17 cellular contexts compared by ENCODE assay signal in the genomic region with DNA sequence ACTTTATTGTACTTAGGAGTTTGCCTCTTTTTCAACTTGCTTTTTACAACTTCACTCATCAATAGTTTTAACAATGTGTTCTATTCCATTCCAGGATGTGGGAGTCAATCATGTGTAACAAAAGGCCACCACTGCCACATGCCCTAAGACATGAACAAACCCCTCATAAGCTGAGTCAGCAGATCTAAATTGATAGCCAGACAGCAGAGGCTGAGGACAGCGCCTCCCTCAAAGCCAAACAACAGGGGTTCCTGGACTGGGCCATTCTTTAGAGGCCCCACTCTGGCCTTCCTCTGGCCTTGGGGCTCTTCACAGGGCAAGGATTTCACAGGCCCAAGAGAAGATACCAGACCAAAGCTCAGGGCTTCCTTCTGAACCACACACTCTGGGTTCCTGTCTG.
"Had no signal": no experiment of that assay in that cellular context is flagged by ENCODE, and none has a peak within 500 bp of the region (broad histone marks: within the 10 kb centered on the region; RNA-seq: fewer than 3 reads in every experiment).

No MANE protein-coding gene starts in this region.

- H3K9me3 Mint-ChIP-seq: activated CD4-positive, alpha-beta memory T cell treated with anti-CD3 and anti-CD28 coated beads, Interleukin-2, amount 10 ng/mL, durations not matched to agents 7 days and 5 days; neural crest cell; stimulated activated memory B cell treated with anti-CD40 and anti-IgM and Interleukin-4, amounts not matched to agents 10 μg/mL and 1 μg/mL and 100 μg/mL, for 72 hours had no signal

- H3K4me3 Mint-ChIP-seq: activated CD4-positive, alpha-beta memory T cell treated with anti-CD3 and anti-CD28 coated beads, Interleukin-2, amount 10 ng/mL, durations not matched to agents 7 days and 5 days; activated naive CD8-positive, alpha-beta T cell; neural crest cell; stimulated activated memory B cell treated with anti-CD40 and anti-IgM and Interleukin-4, amounts not matched to agents 10 μg/mL and 1 μg/mL and 100 μg/mL, for 72 hours had no signal

- H3K27ac ChIP-seq: dorsolateral prefrontal cortex, pancreas, right atrium auricular region, VCaP had no signal

- H3K4me3 ChIP-seq: dorsolateral prefrontal cortex, pancreas, right atrium auricular region had no signal

- DNase-seq: activated CD4-positive, alpha-beta memory T cell treated with anti-CD3 and anti-CD28 coated beads, Interleukin-2, amount 10 ng/mL, durations not matched to agents 7 days and 5 days; activated gamma-delta T cell; activated T-cell treated with anti-CD3 and anti-CD28 coated beads, Interleukin-2, amount 50 U/mL, for 48 hours; anterior cingulate cortex; dorsolateral prefrontal cortex; hypothalamus; left cardiac atrium; mammary epithelial cell; pancreas; stimulated activated CD4-positive, alpha-beta T cell treated with anti-CD3 and anti-CD28 coated beads, Interleukin-1b, Interleukin-23, amount 100 ng/mL, for 48 hours; T-helper 9 cell had no signal

- H3K9me3 ChIP-seq: pancreas, right atrium auricular region had no signal

- FAIRE-seq: bronchial epithelial cell, pancreas had no signal

- H3K36me3 Mint-ChIP-seq: activated naive CD8-positive, alpha-beta T cell; stimulated activated memory B cell treated with anti-CD40 and anti-IgM and Interleukin-4, amounts not matched to agents 10 μg/mL and 1 μg/mL and 100 μg/mL, for 72 hours had no signal

- ATAC-seq: stimulated activated memory B cell treated with anti-CD40 and anti-IgM and Interleukin-4, amounts not matched to agents 10 μg/mL and 1 μg/mL and 100 μg/mL, for 72 hours had no signal

- H3K27me3 Mint-ChIP-seq: activated naive CD8-positive, alpha-beta T cell had no signal

- H3K4me1 ChIP-seq: pancreas had no signal

- H3K27me3 ChIP-seq: dorsolateral prefrontal cortex, pancreas, right atrium auricular region had no signal

- H3K27ac Mint-ChIP-seq: activated CD4-positive, alpha-beta memory T cell treated with anti-CD3 and anti-CD28 coated beads, Interleukin-2, amount 10 ng/mL, durations not matched to agents 7 days and 5 days; activated naive CD8-positive, alpha-beta T cell; stimulated activated memory B cell treated with anti-CD40 and anti-IgM and Interleukin-4, amounts not matched to agents 10 μg/mL and 1 μg/mL and 100 μg/mL, for 72 hours had no signal

- H3K36me3 ChIP-seq: pancreas had no signal
